21 cellular contexts compared by ENCODE assay signal in genomic region chr14:33908540-33909223, GRCh38. TPM values are rescaled to one million over a fixed set of nuclear protein-coding genes. Genes with fewer than 3 reads are reported as not detected.
DNase-seq lines count a peak whose midpoint lies in the region; ATAC-seq and TF ChIP-seq lines count a peak whose summit lies in the region.
"Had no signal": no experiment of that assay in that cellular context is flagged by ENCODE, and none has a peak within 500 bp of the region (broad histone marks: within the 10 kb centered on the region; RNA-seq: fewer than 3 reads in every experiment).

No MANE protein-coding gene starts in this region.

- ATAC-seq in GM18909 (IDR thresholded peaks at IDR 0.05; ENCODE audit: poor library complexity, unreplicated experiment) (no peak), HG03045 (IDR thresholded peaks at IDR 0.05; ENCODE audit: unreplicated experiment) (no peak)

- peak; percentile 43 for DNase-seq in DMS53 (lab: John Stamatoyannopoulos, UW)
- no peak for DNase-seq in DMS53 treated with DMSO at 0.1 percent for 48 hours (lab: John Stamatoyannopoulos, UW; ENCODE audit: unreplicated experiment)
- DNase-seq in NCI-H2029 treated with DMSO at 0.1 percent for 48 hours (lab: John Stamatoyannopoulos, UW): peak; percentile 81
- DNase-seq in erythroblast (lab: John Stamatoyannopoulos, UW): peak; percentile 23 to 24
- DNase-seq in renal cortical epithelial cell (ENCODE audit: low read depth): peak; percentile 82
- no peak for DNase-seq in progenitor cell of endocrine pancreas (ENCODE audit: low spot score, unreplicated experiment)
- DNase-seq: activated CD4-positive, alpha-beta T cell treated with anti-CD3 and anti-CD28 coated beads, Interleukin-2, amount 50 U/mL, for 1 hour; amygdala; CD8-positive, alpha-beta memory T cell; GOT3; hypothalamus; Kasumi-1; mammary epithelial cell; NCI-H1694; NCI-H510A; SHP77; stimulated activated CD4-positive, alpha-beta T cell treated with anti-CD3 and anti-CD28 coated beads, Interleukin-4, amount 100 ng/mL, for 24 hours; upper lobe of left lung had no signal

- H3K36me3 Mint-ChIP-seq in progenitor cell of endocrine pancreas (ENCODE audit: insufficient read depth): no peaks in the 10 kb centered on the region

- H3K27ac Mint-ChIP-seq in progenitor cell of endocrine pancreas: no peak overlapping the region
- H3K27ac Mint-ChIP-seq: activated T-helper 2 cell treated with anti-CD3 and anti-CD28 coated beads, Interferon-gamma antibody, Interleukin-2, Interleukin-4, amounts not matched to agents 10 μg/mL and 5 μg/mL and 100 μg/mL, durations not matched to agents 14 hours and 24 hours and 36 hours; CD8-positive, alpha-beta memory T cell had no signal

- H3K9me3 Mint-ChIP-seq in progenitor cell of endocrine pancreas (ENCODE audit: low read depth): no peaks in the 10 kb centered on the region
- H3K9me3 Mint-ChIP-seq: activated T-helper 2 cell treated with anti-CD3 and anti-CD28 coated beads, Interferon-gamma antibody, Interleukin-2, Interleukin-4, amounts not matched to agents 10 μg/mL and 5 μg/mL and 100 μg/mL, durations not matched to agents 14 hours and 24 hours and 36 hours had no signal

- TF ChIP-seq POLR2A in erythroblast (IDR thresholded peaks at IDR 0.05; ENCODE audit: low read length): no peak

- H3K4me1 Mint-ChIP-seq in progenitor cell of endocrine pancreas (ENCODE audit: low read depth): no peaks in the 10 kb centered on the region
- H3K4me1 Mint-ChIP-seq: CD8-positive, alpha-beta memory T cell had no signal

- H3K4me3 Mint-ChIP-seq in progenitor cell of endocrine pancreas (ENCODE audit: low read depth): no peak overlapping the region
- H3K4me3 Mint-ChIP-seq: CD8-positive, alpha-beta memory T cell had no signal

- H3K27me3 Mint-ChIP-seq in progenitor cell of endocrine pancreas: no peaks in the 10 kb centered on the region
- H3K27me3 Mint-ChIP-seq: CD8-positive, alpha-beta memory T cell had no signal

- TF ChIP-seq CTCF in progenitor cell of endocrine pancreas (IDR thresholded peaks at IDR 0.05; ENCODE audit: unreplicated experiment): no peak

RNA-seq across cellular contexts. Expression of gene EGLN3, which starts 42.2 kb away (rescaled TPM):
- total RNA-seq in renal cortical epithelial cell (13.1 and 17.5 TPM in 2 replicates), progenitor cell of endocrine pancreas (8.3 and 9.5 TPM in 2 replicates)

Comparison
In these comparisons a context has a peak if more than half of its experiments do, and no peak if none do; other contexts are left out.
1. DNase-seq: peak in DMS53 (single experiment), NCI-H2029 treated with DMSO at 0.1 percent for 48 hours (single experiment), erythroblast (2 of 2) and renal cortical epithelial cell (single experiment); none in DMS53 treated with DMSO at 0.1 percent for 48 hours (single experiment) and progenitor cell of endocrine pancreas (single experiment).